In the genomic region with DNA sequence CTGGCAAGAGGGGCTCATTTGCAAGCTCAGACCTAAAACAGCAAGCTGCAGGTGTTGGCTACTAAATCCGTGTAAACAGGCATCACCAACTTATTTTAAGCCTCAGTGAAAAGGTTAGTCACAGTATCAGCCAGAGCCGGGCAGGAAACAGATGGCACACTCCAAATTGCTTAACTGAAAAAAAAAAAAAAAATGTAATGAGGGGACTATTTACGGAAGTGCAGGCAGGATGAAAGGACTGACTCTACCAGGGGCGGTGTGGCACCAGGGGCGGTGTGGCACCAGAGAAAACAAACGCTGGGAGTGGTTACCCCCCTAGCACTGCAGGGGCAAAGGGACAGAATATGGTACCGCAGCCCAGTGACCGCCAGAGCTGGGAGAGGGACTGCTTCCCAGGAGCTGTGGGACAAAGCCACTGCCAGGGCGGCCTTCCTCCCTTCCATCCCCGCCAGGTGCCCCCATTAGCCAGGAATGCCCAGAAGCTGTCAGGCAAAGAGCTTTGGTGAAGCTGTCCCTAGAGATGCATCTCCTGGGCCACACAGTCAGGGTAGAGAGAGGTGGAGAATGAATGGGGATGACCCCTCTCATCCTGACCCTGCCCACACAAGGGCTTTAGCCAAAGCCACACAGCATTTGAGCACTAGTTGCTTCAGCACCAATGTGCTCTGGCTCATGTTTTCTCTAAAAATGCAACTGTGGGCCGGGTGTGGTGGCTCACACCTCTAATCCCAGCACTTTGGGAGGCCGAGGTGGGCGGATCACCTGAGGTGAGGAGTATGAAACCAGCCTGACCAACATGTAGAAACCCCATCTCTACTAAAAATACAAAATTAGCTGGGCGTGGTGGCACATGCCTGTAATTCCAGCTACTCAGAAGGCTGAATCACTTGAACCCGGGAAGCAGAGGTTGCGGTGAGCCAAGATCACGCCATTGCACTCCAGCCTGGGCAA, we compare ENCODE assay signal across 8 cellular contexts. TPM values are rescaled to one million over a fixed set of nuclear protein-coding genes. Genes with fewer than 3 reads are reported as not detected.
DNase-seq lines count a peak whose midpoint lies in the region; ATAC-seq, FAIRE-seq and TF ChIP-seq lines count a peak whose summit lies in the region.

No MANE protein-coding gene starts in this region.

- peaks cover 2 to 38% (median 5%) of the 10 kb centered on the region in 5 donors for H3K4me1 ChIP-seq in subcutaneous abdominal adipose tissue (ENCODE audit: control insufficient read depth in 5 of 5, insufficient read depth in 5 of 5, low read length in 5 of 5)

- peak overlapping the region in 1 of 5 donors; percentile 8 for H3K9ac ChIP-seq in subcutaneous abdominal adipose tissue (ENCODE audit: low read length in 5 of 5)

- ATAC-seq in GM21717 (IDR thresholded peaks at IDR 0.05; ENCODE audit: unreplicated experiment) (peak; percentile 79), SK-N-SH treated with all-trans-retinoic acid at 6 μM for 48 hours (peak; percentile 60)

- no peaks in the 10 kb centered on the region for H3K9me3 ChIP-seq in subcutaneous abdominal adipose tissue (ENCODE audit: control insufficient read depth in 5 of 5, low read length in 5 of 5)

- peak overlapping the region; percentile 46 for H3K27ac ChIP-seq in subcutaneous abdominal adipose tissue (ENCODE audit: low read depth, low read length)

- H3K36me3 ChIP-seq in subcutaneous abdominal adipose tissue (ENCODE audit: control insufficient read depth in 5 of 5, insufficient read depth in 5 of 5, low read length in 5 of 5) = no peaks in the 10 kb centered on the region
- H3K36me3 ChIP-seq in H7 (replicated peaks; ENCODE audit: control insufficient read depth, insufficient read depth, low read length) = no peaks in the 10 kb centered on the region

- peak; percentile 60 for FAIRE-seq in GM12891 (lab: Jason Lieb, UNC)

- H3K4me3 ChIP-seq in fibroblast of pulmonary artery (replicated peaks; ENCODE audit: low read depth, low read length) (no peak overlapping the region), subcutaneous abdominal adipose tissue (ENCODE audit: low read depth in 1 of 5, low read length in 5 of 5) (no peak overlapping the region), H7 (ENCODE audit: insufficient read depth, low read depth, low read length) (no peak overlapping the region)

- TF ChIP-seq CTCF in fibroblast of pulmonary artery (IDR thresholded peaks at IDR 0.05; ENCODE audit: low read length, missing control alignments) = no peak

- no peak for TF ChIP-seq POLR2A in GM12891 (IDR thresholded peaks at IDR 0.05; ENCODE audit: low read depth, low read length)

- no peaks in the 10 kb centered on the region for H3K27me3 ChIP-seq in subcutaneous abdominal adipose tissue (ENCODE audit: control insufficient read depth in 5 of 5, insufficient read depth in 4 of 5, low read length in 5 of 5)
- no peaks in the 10 kb centered on the region for H3K27me3 ChIP-seq in H7 (ENCODE audit: control insufficient read depth, insufficient read depth, low read length)

- DNase-seq in GM12891 (ENCODE audit: insufficient read length, low spot score) (peak; percentile 32), Kasumi-1 (lab: John Stamatoyannopoulos, UW) (peak; percentile 97), fibroblast of pulmonary artery (ENCODE audit: low read depth) (peak; percentile 30), kidney glomerular epithelial cell (lab: John Stamatoyannopoulos, UW) (no peak), H7 (no peak)

TF ChIP-seq in GM12891, 5 proteins besides CTCF, POLR2A, EP300 and RAD21:
- TF ChIP-seq SPI1 (IDR thresholded peaks at IDR 0.05; ENCODE audit: low read depth, low read length) = peak; percentile 68
- no peak for TF ChIP-seq PAX5 (IDR thresholded peaks at IDR 0.05; ENCODE audit: insufficient read depth, low read length, severe bottlenecking)
TF ChIP-seq in GM12891: peak in this region for 1.

TF ChIP-seq in SK-N-SH treated with all-trans-retinoic acid at 6 μM for 48 hours, 23 proteins besides CTCF, POLR2A, EP300 and RAD21:
- TF ChIP-seq OSR1 (CRISPR knock-in tag; IDR thresholded peaks at IDR 0.05) (no peak), ZNF8 (CRISPR knock-in tag; IDR thresholded peaks at IDR 0.05) (no peak), ESRRG (CRISPR knock-in tag; IDR thresholded peaks at IDR 0.05) (no peak), GLIS3 (CRISPR knock-in tag; IDR thresholded peaks at IDR 0.05) (no peak), CSDC2 (CRISPR knock-in tag; IDR thresholded peaks at IDR 0.05) (no peak), RARB (CRISPR knock-in tag; IDR thresholded peaks at IDR 0.05) (no peak), ARNTL (CRISPR knock-in tag; IDR thresholded peaks at IDR 0.05; ENCODE audit: borderline replicate concordance, low read depth) (no peak), TCF4 (CRISPR knock-in tag; IDR thresholded peaks at IDR 0.05; ENCODE audit: borderline replicate concordance) (no peak)
- TF ChIP-seq, protein P1, sequence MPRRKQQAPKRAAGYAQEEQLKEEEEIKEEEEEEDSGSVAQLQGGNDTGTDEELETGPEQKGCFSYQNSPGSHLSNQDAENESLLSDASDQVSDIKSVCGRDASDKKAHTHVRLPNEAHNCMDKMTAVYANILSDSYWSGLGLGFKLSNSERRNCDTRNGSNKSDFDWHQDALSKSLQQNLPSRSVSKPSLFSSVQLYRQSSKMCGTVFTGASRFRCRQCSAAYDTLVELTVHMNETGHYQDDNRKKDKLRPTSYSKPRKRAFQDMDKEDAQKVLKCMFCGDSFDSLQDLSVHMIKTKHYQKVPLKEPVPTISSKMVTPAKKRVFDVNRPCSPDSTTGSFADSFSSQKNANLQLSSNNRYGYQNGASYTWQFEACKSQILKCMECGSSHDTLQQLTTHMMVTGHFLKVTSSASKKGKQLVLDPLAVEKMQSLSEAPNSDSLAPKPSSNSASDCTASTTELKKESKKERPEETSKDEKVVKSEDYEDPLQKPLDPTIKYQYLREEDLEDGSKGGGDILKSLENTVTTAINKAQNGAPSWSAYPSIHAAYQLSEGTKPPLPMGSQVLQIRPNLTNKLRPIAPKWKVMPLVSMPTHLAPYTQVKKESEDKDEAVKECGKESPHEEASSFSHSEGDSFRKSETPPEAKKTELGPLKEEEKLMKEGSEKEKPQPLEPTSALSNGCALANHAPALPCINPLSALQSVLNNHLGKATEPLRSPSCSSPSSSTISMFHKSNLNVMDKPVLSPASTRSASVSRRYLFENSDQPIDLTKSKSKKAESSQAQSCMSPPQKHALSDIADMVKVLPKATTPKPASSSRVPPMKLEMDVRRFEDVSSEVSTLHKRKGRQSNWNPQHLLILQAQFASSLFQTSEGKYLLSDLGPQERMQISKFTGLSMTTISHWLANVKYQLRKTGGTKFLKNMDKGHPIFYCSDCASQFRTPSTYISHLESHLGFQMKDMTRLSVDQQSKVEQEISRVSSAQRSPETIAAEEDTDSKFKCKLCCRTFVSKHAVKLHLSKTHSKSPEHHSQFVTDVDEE (CRISPR knock-in tag; IDR thresholded peaks at IDR 0.05) = no peak

RNA-seq across cellular contexts. Expression of a gene that starts 39.6 kb away (rescaled TPM):
- 9.8 TPM for polyA plus RNA-seq in GM12891 (2012; ENCODE audit: low read depth, missing spikeins)
- total RNA-seq in H7 (2014; rRNA removed; shearing (Covaris generic)) = 3.4 and 4.4 TPM in 2 replicates

RNA-seq across cellular contexts. Expression of a gene that starts 47.4 kb away (rescaled TPM):
- polyA plus RNA-seq in GM12891 (2012; ENCODE audit: low read depth, missing spikeins) = 6.0 TPM
- total RNA-seq in H7 (2014; rRNA removed; shearing (Covaris generic)) = 9.8 and 15.5 TPM in 2 replicates

Comparison
In these comparisons a context has a peak if more than half of its experiments do, and no peak if none do; other contexts are left out.
1. DNase-seq: peak in GM12891 (single experiment), Kasumi-1 (2 of 2) and fibroblast of pulmonary artery (single experiment); none in kidney glomerular epithelial cell (single experiment) and H7 (single experiment).